19 cellular contexts compared by ENCODE assay signal in the genomic region with DNA sequence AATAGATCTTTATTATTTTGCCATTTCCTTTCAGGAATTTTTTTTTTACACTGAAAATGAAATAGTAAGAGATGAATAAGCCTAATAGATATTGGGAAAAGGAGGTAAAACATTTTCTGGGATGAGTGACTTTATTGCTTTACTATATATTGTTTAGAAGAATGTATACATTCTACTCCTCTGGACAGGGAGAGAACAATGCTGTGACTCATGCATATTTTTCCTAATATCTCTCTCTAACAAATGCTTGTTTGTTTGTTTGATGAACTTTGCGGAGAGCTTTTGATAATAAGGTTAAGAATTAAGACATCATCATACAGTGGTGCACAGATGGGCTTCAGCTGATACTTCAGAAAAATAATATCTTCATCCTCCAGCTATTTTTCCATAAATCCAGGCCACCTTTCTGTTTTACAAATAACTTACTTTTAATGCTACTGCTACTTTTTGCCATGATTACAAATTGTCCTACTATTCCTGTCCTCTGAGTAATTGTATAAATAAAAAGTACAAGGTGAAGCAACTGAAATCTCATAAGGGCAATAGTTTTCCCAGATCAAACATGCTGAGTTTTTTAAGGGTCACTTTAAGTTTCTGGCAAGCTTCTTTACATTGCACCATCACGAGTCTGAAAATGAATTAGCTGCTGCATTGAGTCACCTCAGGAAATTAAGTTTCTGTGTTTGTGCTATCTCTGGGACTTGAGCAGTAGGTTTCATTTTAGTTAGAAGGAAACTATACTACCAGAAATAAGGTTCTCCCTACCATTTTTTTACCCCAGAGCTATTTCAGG.
A peak's percentile ranks its signal among the peaks of the same experiment; 100 is the strongest.
DNase-seq lines count a peak whose midpoint lies in the region; ATAC-seq and TF ChIP-seq lines count a peak whose summit lies in the region.
"Had no signal": no experiment of that assay in that cellular context is flagged by ENCODE, and none has a peak within 500 bp of the region (broad histone marks: within the 10 kb centered on the region; RNA-seq: fewer than 3 reads in every experiment).

No MANE protein-coding gene starts in this region.

- H3F3A ChIP-seq in GM23338 (replicated peaks; ENCODE audit: low read depth): no peaks in the 10 kb centered on the region

- no TSS peak for BruUV-seq in Panc1 (replicated peaks; lab: Mats Ljungman, UMichigan)

- intact Hi-C loops in Panc1 (cut with micrococcal nuclease; ENCODE audit: unreplicated experiment): no loop called here

- POLR2A ChIA-PET in Panc1 (lab: Charles Lee): no interaction called here

- H3K4me2 ChIP-seq in GM23338: no peak overlapping the region

- H3K36me3 Mint-ChIP-seq in GM23338 (ENCODE audit: low read depth): no peaks in the 10 kb centered on the region
- H3K36me3 Mint-ChIP-seq: CD8-positive, alpha-beta T cell had no signal

- H3K27me3 ChIP-seq in GM23338 (ENCODE audit: insufficient read depth) (no peaks in the 10 kb centered on the region), Panc1 (ENCODE audit: control insufficient read depth, insufficient read depth, low read length) (no peaks in the 10 kb centered on the region), kidney epithelial cell (ENCODE audit: control insufficient read depth, insufficient read depth, low read length) (no peaks in the 10 kb centered on the region)

- TF ChIP-seq CTCF in GM23338 (conservative IDR thresholded peaks at IDR 0.05; ENCODE audit: low read depth in 2 of 2) (no peak), Panc1 (IDR thresholded peaks at IDR 0.05) (no peak), choroid plexus epithelial cell (conservative IDR thresholded peaks at IDR 0.05; ENCODE audit: low read depth, low read length) (no peak), kidney epithelial cell (IDR thresholded peaks at IDR 0.05; ENCODE audit: insufficient read depth, low read length, poor library complexity, severe bottlenecking) (no peak)

- H3K27ac Mint-ChIP-seq in GM23338: peak overlapping the region; percentile 86
- H3K27ac Mint-ChIP-seq: CD8-positive, alpha-beta T cell; effector memory CD8-positive, alpha-beta T cell had no signal

- H3K9me2 ChIP-seq in GM23338 (ENCODE audit: insufficient read depth): peaks cover 16% of the 10 kb centered on the region

- H3K4me1 ChIP-seq in GM23338 (ENCODE audit: insufficient read depth) (peaks cover 10% of the 10 kb centered on the region; the same call in 1 of the 2 replicates), Panc1 (ENCODE audit: control insufficient read depth, insufficient read depth, low read length) (no peaks in the 10 kb centered on the region)

- H3K27ac ChIP-seq in GM23338 (ENCODE audit: low read depth) (no peak overlapping the region), Panc1 (ENCODE audit: low read length) (no peak overlapping the region; the same call in 1 of the 2 replicates)

- no peak overlapping the region for H3K4me3 Mint-ChIP-seq in GM23338
- H3K4me3 Mint-ChIP-seq: CD8-positive, alpha-beta T cell; central memory CD8-positive, alpha-beta T cell; effector memory CD8-positive, alpha-beta T cell had no signal

- H2AFZ ChIP-seq in GM23338: no peak overlapping the region

- H3K4me3 ChIP-seq in GM23338: no peak overlapping the region
- H3K4me3 ChIP-seq in Panc1 (ENCODE audit: low read depth in 2 of 2, low read length in 2 of 2): no peak overlapping the region
- H3K4me3 ChIP-seq in choroid plexus epithelial cell (ENCODE audit: low read depth, low read length): no peak overlapping the region
- no peak overlapping the region for H3K4me3 ChIP-seq in kidney epithelial cell (ENCODE audit: low read depth, low read length)
- H3K4me3 ChIP-seq: K562 had no signal

- CTCF ChIA-PET in Panc1 (lab: Charles Lee): no interaction called here

- H3K79me2 ChIP-seq in GM23338 (replicated peaks; ENCODE audit: insufficient read depth): no peaks in the 10 kb centered on the region

- peaks cover 15% of the 10 kb centered on the region; the same call in 2 of the 3 replicates for H3K4me1 Mint-ChIP-seq in GM23338
- H3K4me1 Mint-ChIP-seq: central memory CD8-positive, alpha-beta T cell had no signal

- no peaks in the 10 kb centered on the region for H4K20me1 ChIP-seq in GM23338 (replicated peaks; ENCODE audit: insufficient read depth)

- H3K36me3 ChIP-seq in GM23338 (ENCODE audit: insufficient read depth): no peaks in the 10 kb centered on the region
- H3K36me3 ChIP-seq in Panc1 (ENCODE audit: control insufficient read depth, insufficient read depth, low read length): no peaks in the 10 kb centered on the region
- no peaks in the 10 kb centered on the region for H3K36me3 ChIP-seq in kidney epithelial cell (ENCODE audit: control insufficient read depth, insufficient read depth, low read length)

- H3K9me3 Mint-ChIP-seq in GM23338: no peaks in the 10 kb centered on the region; the same call in 2 of the 3 replicates
- H3K9me3 Mint-ChIP-seq: CD8-positive, alpha-beta T cell had no signal

- DNase-seq in GM23338 (ENCODE audit: low spot score): no peak
- peak; percentile 91 for DNase-seq in Panc1 (ENCODE audit: low read depth, low spot score)
- DNase-seq in choroid plexus epithelial cell (ENCODE audit: low read depth): peak; percentile 91
- peak; percentile 28 for DNase-seq in kidney epithelial cell (ENCODE audit: low read depth)
- no peak for DNase-seq in activated T-cell treated with anti-CD3 and anti-CD28 coated beads, Interleukin-2, amount 50 U/mL, for 48 hours
- no peak for DNase-seq in occipital lobe (lab: John Stamatoyannopoulos, UW)
- DNase-seq: activated CD4-positive, alpha-beta T cell treated with anti-CD3 and anti-CD28 coated beads for 4 hours; activated naive CD4-positive, alpha-beta T cell treated with anti-CD3 and anti-CD28 coated beads, Interleukin-2, amount 50 U/mL, for 16 hours; CD8-positive, alpha-beta T cell; effector memory CD8-positive, alpha-beta T cell; EL; kidney glomerular epithelial cell; NCI-H1105 treated with DMSO at 0.1 percent for 48 hours; stimulated activated naive CD4-positive, alpha-beta T cell treated with Interleukin-2 at 50 U/mL for 16 hours; T1000 had no signal

- in situ Hi-C loops in Panc1 (cut with HindIII; ENCODE audit: low pct_unique_long_range_greater_than_20kb, low sequenced_read_pairs): no loop called here

- H3K27me3 Mint-ChIP-seq in GM23338 (ENCODE audit: insufficient read depth, low read depth, poor library complexity): no peaks in the 10 kb centered on the region
- H3K27me3 Mint-ChIP-seq: central memory CD8-positive, alpha-beta T cell; effector memory CD8-positive, alpha-beta T cell had no signal

- H3K9me3 ChIP-seq in Panc1 (ENCODE audit: control insufficient read depth, insufficient read depth, low read depth, low read length): no peaks in the 10 kb centered on the region

- ATAC-seq in GM23338: no peak
- ATAC-seq in Panc1: peak; percentile 51; the same call in 1 of the 2 replicates
- ATAC-seq in HG03378 (IDR thresholded peaks at IDR 0.05; ENCODE audit: unreplicated experiment): no peak
- ATAC-seq in GM21786 (IDR thresholded peaks at IDR 0.05; ENCODE audit: unreplicated experiment): no peak
- ATAC-seq: CD8-positive, alpha-beta T cell; effector memory CD8-positive, alpha-beta T cell; K562 had no signal

TF ChIP-seq in GM23338, 12 proteins besides CTCF, POLR2A, EP300 and RAD21 (continues in another document):
- TF ChIP-seq NANOG (IDR thresholded peaks at IDR 0.05; ENCODE audit: borderline replicate concordance): no peak
- TF ChIP-seq ZNF331 (CRISPR knock-in tag; IDR thresholded peaks at IDR 0.05; ENCODE audit: low read depth): no peak

Comparison
In these comparisons a context has a peak if more than half of its experiments do, and no peak if none do; other contexts are left out.
1. DNase-seq: peak in Panc1 (single experiment), choroid plexus epithelial cell (single experiment) and kidney epithelial cell (single experiment); none in GM23338 (single experiment), activated T-cell treated with anti-CD3 and anti-CD28 coated beads, Interleukin-2, amount 50 U/mL, for 48 hours (0 of 2) and occipital lobe (single experiment).